8 cellular contexts compared by ENCODE assay signal in the genomic region with DNA sequence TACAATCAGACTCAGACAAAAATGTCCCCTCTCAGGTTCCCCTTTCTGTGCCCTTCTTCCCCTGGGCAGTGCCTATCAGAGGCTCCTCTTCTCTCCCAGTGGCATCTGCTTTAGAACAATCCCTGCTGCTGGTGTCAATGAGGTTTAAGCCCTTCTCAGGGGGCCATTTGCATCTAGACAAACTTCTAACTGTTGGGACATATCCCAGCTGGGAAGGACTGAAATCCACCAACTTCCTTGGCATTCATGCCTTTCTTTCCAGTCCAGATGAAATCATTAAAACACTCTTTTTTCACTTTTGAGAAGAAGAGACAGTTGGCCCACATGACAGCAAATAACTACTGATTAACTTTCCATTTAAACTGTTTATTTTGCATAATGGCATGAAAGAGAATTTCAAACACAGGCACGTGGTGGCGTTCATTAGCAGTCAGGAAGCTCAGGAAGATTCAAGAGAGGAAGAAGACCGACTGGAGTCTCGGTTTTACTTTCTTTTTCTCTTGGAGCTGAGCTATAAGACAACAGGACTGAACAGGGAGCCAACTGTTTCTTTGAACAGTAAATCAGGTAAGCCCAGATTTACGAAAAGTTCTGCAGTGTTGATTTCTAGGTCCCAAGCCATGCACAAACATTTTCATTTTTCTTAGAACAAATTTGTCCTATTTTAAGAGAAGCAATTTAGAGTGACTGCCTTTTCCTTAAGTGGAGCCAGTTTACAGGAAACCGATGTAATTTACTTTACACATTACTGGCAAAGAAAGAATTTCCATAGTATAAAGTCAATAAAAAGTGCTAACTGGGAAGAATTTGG. TPM values are rescaled to one million over a fixed set of nuclear protein-coding genes. Genes with fewer than 3 reads are reported as not detected.
DNase-seq lines count a peak whose midpoint lies in the region; ATAC-seq and TF ChIP-seq lines count a peak whose summit lies in the region.

Gene GIMAP2, plus strand, starts transcription at position 488 of the 811 bp plus-strand sequence. CDS start 1,354 bp downstream, outside the sequence.

- CTCF ChIA-PET in BJ (lab: Yijun Ruan, JAX) = no interaction called here

- H3K36me3 Mint-ChIP-seq in naive B cell = peaks cover 28 to 39% of the 10 kb centered on the region in 2 donors

- ATAC-seq in GM18861 (IDR thresholded peaks at IDR 0.05; ENCODE audit: unreplicated experiment) (peak; percentile 97), HG03045 (IDR thresholded peaks at IDR 0.05; ENCODE audit: unreplicated experiment) (peak; percentile 97), RWPE2 (ENCODE audit: low read depth) (peak; percentile 85), naive B cell (ENCODE audit: low read depth in 2 of 2) (peak; percentile 92 to 94)

- no peaks in the 10 kb centered on the region for H3K36me3 ChIP-seq in BJ (ENCODE audit: control insufficient read depth, insufficient read depth, low read length)
- no peaks in the 10 kb centered on the region for H3K36me3 ChIP-seq in RWPE2 (ENCODE audit: low read depth)
- peaks cover 4 to 12% of the 10 kb centered on the region in 2 donors for H3K36me3 ChIP-seq in duodenal mucosa (ENCODE audit: control insufficient read depth in 1 of 2, insufficient read depth in 2 of 2, low read length in 2 of 2)

- H3K27me3 ChIP-seq in BJ (ENCODE audit: control insufficient read depth, insufficient read depth, low read length) = no peaks in the 10 kb centered on the region
- H3K27me3 ChIP-seq in RWPE2 (ENCODE audit: insufficient read depth, poor library complexity, severe bottlenecking) = no peaks in the 10 kb centered on the region
- no peaks in the 10 kb centered on the region for H3K27me3 ChIP-seq in duodenal mucosa (ENCODE audit: control insufficient read depth in 1 of 2, insufficient read depth in 2 of 2, low read length in 2 of 2)

- no peaks in the 10 kb centered on the region for H3K27me3 Mint-ChIP-seq in naive B cell

- H3K9me3 ChIP-seq in RWPE2 (ENCODE audit: severe bottlenecking) (no peaks in the 10 kb centered on the region), duodenal mucosa (ENCODE audit: control insufficient read depth in 1 of 2, low read length in 2 of 2) (no peaks in the 10 kb centered on the region)

- H3K9me3 Mint-ChIP-seq in naive B cell = peaks cover 0 to 6% (median 0%) of the 10 kb centered on the region in 7 donors

- DNase-seq in BJ (ENCODE audit: low read depth) (no peak), RWPE2 (ENCODE audit: low spot score) (no peak), naive B cell (peak; percentile 26), NCI-H1694 (lab: John Stamatoyannopoulos, UW) (no peak)
- DNase-seq in stimulated activated CD8-positive, alpha-beta memory T cell treated with anti-CD3 and anti-CD28 coated beads, Interleukin-4, amount 100 ng/mL, for 48 hours = no peak

- no peaks in the 10 kb centered on the region for H3K4me1 ChIP-seq in RWPE2 (ENCODE audit: insufficient read depth, poor library complexity, severe bottlenecking)
- peaks cover 5 to 9% of the 10 kb centered on the region in 2 donors for H3K4me1 ChIP-seq in duodenal mucosa (ENCODE audit: control insufficient read depth in 1 of 2, insufficient read depth in 2 of 2, low read length in 2 of 2)

- H3K27ac Mint-ChIP-seq in naive B cell = peak within 1 kb of the TSS; percentile 89 to 97 (median 94)

- peaks cover 28 to 36% (median 34%) of the 10 kb centered on the region in 3 donors for H3K4me1 Mint-ChIP-seq in naive B cell

- H3K27ac ChIP-seq in RWPE2 (ENCODE audit: poor library complexity, severe bottlenecking) (no peak within 1 kb of the TSS), duodenal mucosa (ENCODE audit: low read depth, low read length) (peak within 1 kb of the TSS; percentile 67)

- H3K9ac ChIP-seq in duodenal mucosa (ENCODE audit: low read depth in 1 of 2, low read length in 2 of 2) = peak within 1 kb of the TSS; percentile 55 to 80

- H3K4me3 ChIP-seq in BJ (ENCODE audit: low read depth, low read length) = peak within 1 kb of the TSS; percentile 9; the same call in 1 of the 2 replicates
- H3K4me3 ChIP-seq in RWPE2 (ENCODE audit: severe bottlenecking) = peak within 1 kb of the TSS; percentile 28
- H3K4me3 ChIP-seq in duodenal mucosa (ENCODE audit: low read depth in 1 of 2, low read length in 2 of 2) = peak within 1 kb of the TSS; percentile 77 to 88

- POLR2A ChIA-PET in BJ (lab: Charles Lee) = no interaction called here

- peak within 1 kb of the TSS; percentile 87 to 96 (median 92) for H3K4me3 Mint-ChIP-seq in naive B cell

- TF ChIP-seq CTCF in BJ (IDR thresholded peaks at IDR 0.05; ENCODE audit: insufficient read depth, low read depth, low read length) (no peak), RWPE2 (IDR thresholded peaks at IDR 0.05; ENCODE audit: poor library complexity, severe bottlenecking) (no peak)

RNA-seq across cellular contexts. Expression of gene GIMAP2, which starts in this region (rescaled TPM):
- 0.05 and 0.13 TPM in 2 replicates for polyA plus RNA-seq in BJ (2011; rRNA removed)
- not detected in 2 replicates for polyA minus RNA-seq in BJ (2011; rRNA and poly(A)+ RNA removed)
- 10 to 100 TPM in 5 of 6 donors, 1 to 10 TPM in 1; 8.2 to 40.4 (median 14.0) TPM for polyA plus RNA-seq in naive B cell (ENCODE audit: low read depth in 6 of 6)

Comparison
In these comparisons a context has a peak if more than half of its experiments do, and no peak if none do; other contexts are left out.
1. H3K4me3 ChIP-seq: peak in every context shown above with its lines; median percentile 82 in duodenal mucosa; 28 in RWPE2; 9 in BJ.